In genomic region chr22:24270556-24271405, GRCh38 we compare ENCODE assay signal across 1 cellular context.
TF ChIP-seq lines count a peak whose summit lies in the region.

SPECC1L (plus strand) TSS chr22:24270831; CDS start chr22:24302232, 31,401 bp downstream.

TF ChIP-seq in HepG2, 621 proteins besides CTCF, POLR2A, EP300 and RAD21 (continued from another document and continues in another):
- TF ChIP-seq ZNF275 (CRISPR knock-in tag; IDR thresholded peaks at IDR 0.05; ENCODE audit: borderline replicate concordance) (no peak), ZMYM4 (CRISPR knock-in tag; IDR thresholded peaks at IDR 0.05) (peak; percentile 75), KLF16 (CRISPR knock-in tag; IDR thresholded peaks at IDR 0.05) (peak in 1 of 2 experiments; percentile 95; a peak in 2 of 4 replicates), HNF1B (CRISPR knock-in tag; IDR thresholded peaks at IDR 0.05) (peak; percentile 86), TRIM22 (IDR thresholded peaks at IDR 0.05) (no peak), ZNF800 (CRISPR knock-in tag; IDR thresholded peaks at IDR 0.05) (no peak; the same call in 1 of the 2 replicates), AKNA (CRISPR knock-in tag; IDR thresholded peaks at IDR 0.05; ENCODE audit: borderline replicate concordance) (peak; percentile 21; the same call in 1 of the 2 replicates), KMT2A (CRISPR knock-in tag; IDR thresholded peaks at IDR 0.05) (peak; percentile 96), ZBTB21 (CRISPR knock-in tag; IDR thresholded peaks at IDR 0.05) (no peak; the same call in 1 of the 2 replicates), ZNF224 (CRISPR knock-in tag; IDR thresholded peaks at IDR 0.05) (peak; percentile 83; the same call in 1 of the 2 replicates), GFI1 (CRISPR knock-in tag; IDR thresholded peaks at IDR 0.05; ENCODE audit: borderline replicate concordance) (no peak), ZKSCAN8 (CRISPR knock-in tag; IDR thresholded peaks at IDR 0.05; ENCODE audit: borderline replicate concordance) (peak; percentile 69), TIGD3 (CRISPR knock-in tag; IDR thresholded peaks at IDR 0.05; ENCODE audit: borderline replicate concordance) (0 out of 2 replicates have a peak, but pooled peaks have one; percentile 42), CBX5 (CRISPR knock-in tag; IDR thresholded peaks at IDR 0.05; ENCODE audit: borderline replicate concordance) (peak; percentile 19; the same call in 1 of the 2 replicates), KLF15 (CRISPR knock-in tag; IDR thresholded peaks at IDR 0.05; ENCODE audit: borderline replicate concordance) (no peak; the same call in none of the 2 replicates), SMARCC2 (IDR thresholded peaks at IDR 0.05) (no peak), ERF (CRISPR knock-in tag; IDR thresholded peaks at IDR 0.05) (peak; percentile 86), ZNF704 (CRISPR knock-in tag; IDR thresholded peaks at IDR 0.05; ENCODE audit: borderline replicate concordance) (peak; percentile 94; the same call in 1 of the 2 replicates), HIC2 (CRISPR knock-in tag; IDR thresholded peaks at IDR 0.05; ENCODE audit: low read depth) (no peak), CCDC6 (CRISPR knock-in tag; IDR thresholded peaks at IDR 0.05) (0 out of 2 replicates have a peak, but pooled peaks have one; percentile 39), ESRRA (CRISPR knock-in tag; IDR thresholded peaks at IDR 0.05; ENCODE audit: low read depth) (no peak; the same call in 1 of the 2 replicates), EED (CRISPR knock-in tag; IDR thresholded peaks at IDR 0.05) (peak; percentile 63; the same call in 1 of the 2 replicates), ZNF589 (CRISPR knock-in tag; conservative IDR thresholded peaks at IDR 0.05) (peak; percentile 67), TAF15 (IDR thresholded peaks at IDR 0.05; ENCODE audit: low read depth, low read length, poor library complexity, severe bottlenecking) (no peak), RERE (CRISPR knock-in tag; IDR thresholded peaks at IDR 0.05; ENCODE audit: low read depth) (no peak), GABPA (IDR thresholded peaks at IDR 0.05; ENCODE audit: low read depth, low read length) (no peak), GABPA (CRISPR knock-in tag; IDR thresholded peaks at IDR 0.05; ENCODE audit: low read depth) (no peak), ZNF3 (CRISPR knock-in tag; IDR thresholded peaks at IDR 0.05) (no peak), POLR2AphosphoS5 (IDR thresholded peaks at IDR 0.05; ENCODE audit: low read depth, low read length) (peak; percentile 93), RFX3 (CRISPR knock-in tag; IDR thresholded peaks at IDR 0.05) (no peak), ZSCAN9 (CRISPR knock-in tag; IDR thresholded peaks at IDR 0.05; ENCODE audit: borderline replicate concordance) (peak; percentile 75; the same call in 1 of the 2 replicates), ZNF414 (CRISPR knock-in tag; IDR thresholded peaks at IDR 0.05) (peak; percentile 75; the same call in 1 of the 2 replicates), ZNF350 (CRISPR knock-in tag; IDR thresholded peaks at IDR 0.05; ENCODE audit: borderline replicate concordance, low read depth) (peak; percentile 55), NFATC3 (CRISPR knock-in tag; IDR thresholded peaks at IDR 0.05) (no peak), ARHGAP35 (CRISPR knock-in tag; IDR thresholded peaks at IDR 0.05; ENCODE audit: borderline replicate concordance) (peak; percentile 90)
